In genomic region chr17:14038206-14038605, GRCh38 we compare ENCODE assay signal across 16 cellular contexts. TPM values are rescaled to one million over a fixed set of nuclear protein-coding genes. Genes with fewer than 3 reads are reported as not detected.
DNase-seq lines count a peak whose midpoint lies in the region; TF ChIP-seq lines count a peak whose summit lies in the region.
"Had no signal": no experiment of that assay in that cellular context is flagged by ENCODE, and none has a peak within 500 bp of the region (broad histone marks: within the 10 kb centered on the region; RNA-seq: fewer than 3 reads in every experiment).

No MANE protein-coding gene starts in this region.

- peak overlapping the region; percentile 12 for H3K27ac Mint-ChIP-seq in activated CD4-positive, alpha-beta T cell treated with anti-CD3 and anti-CD28 coated beads, Interleukin-2, amount 10 ng/mL, durations not matched to agents 24 days and 14 days
- H3K27ac Mint-ChIP-seq in nephron progenitor cell: peak overlapping the region; percentile 11

- H3K4me3 Mint-ChIP-seq in activated CD4-positive, alpha-beta T cell treated with anti-CD3 and anti-CD28 coated beads, Interleukin-2, amount 10 ng/mL, durations not matched to agents 24 days and 14 days: no peak overlapping the region
- H3K4me3 Mint-ChIP-seq in nephron progenitor cell: no peak overlapping the region

- H3K4me3 ChIP-seq in cardiac fibroblast (replicated peaks in 1 of 2; ENCODE audit: low read depth in 2 of 2, low read length in 2 of 2) (no peak overlapping the region), adrenal gland (no peak overlapping the region)
- H3K4me3 ChIP-seq: esophagus squamous epithelium, upper lobe of left lung had no signal

- no peaks in the 10 kb centered on the region for H3K4me1 ChIP-seq in adrenal gland (replicated peaks in 1 of 2)
- H3K4me1 ChIP-seq: esophagus squamous epithelium had no signal

- TF ChIP-seq CTCF in cardiac fibroblast (IDR thresholded peaks at IDR 0.05; ENCODE audit: low read depth, low read length) (no peak), nephron progenitor cell (IDR thresholded peaks at IDR 0.05) (no peak), adrenal gland (IDR thresholded peaks at IDR 0.05) (no peak)

- 57 to 75% (median 67%) methylated on average over 1 of the region's 1 CpG for whole genome bisulfite sequencing in adrenal gland, 4 donors

- no peak overlapping the region for H3K27ac ChIP-seq in adrenal gland
- H3K27ac ChIP-seq: esophagus squamous epithelium, upper lobe of left lung had no signal

- intact Hi-C loops in activated CD4-positive, alpha-beta T cell treated with anti-CD3 and anti-CD28 coated beads, Interleukin-2, amount 10 ng/mL, durations not matched to agents 24 days and 14 days (cut with micrococcal nuclease): no loop called here
- intact Hi-C loops in adrenal gland (cut with DNase I): no loop called here

- H3K9me3 ChIP-seq in adrenal gland (replicated peaks in 1 of 3): no peaks in the 10 kb centered on the region
- H3K9me3 ChIP-seq: esophagus squamous epithelium, upper lobe of left lung had no signal

- H3K36me3 ChIP-seq in adrenal gland (replicated peaks in 1 of 2): no peaks in the 10 kb centered on the region

- peaks cover 6% of the 10 kb centered on the region for H3K9me3 Mint-ChIP-seq in activated CD4-positive, alpha-beta T cell treated with anti-CD3 and anti-CD28 coated beads, Interleukin-2, amount 10 ng/mL, durations not matched to agents 24 days and 14 days
- H3K9me3 Mint-ChIP-seq in nephron progenitor cell: peaks cover 4% of the 10 kb centered on the region

- H3K36me3 Mint-ChIP-seq in activated CD4-positive, alpha-beta T cell treated with anti-CD3 and anti-CD28 coated beads, Interleukin-2, amount 10 ng/mL, durations not matched to agents 24 days and 14 days (ENCODE audit: low read depth): peaks cover 60% of the 10 kb centered on the region
- peaks cover 56% of the 10 kb centered on the region for H3K36me3 Mint-ChIP-seq in nephron progenitor cell (ENCODE audit: low read depth)

- DNase-seq in activated CD4-positive, alpha-beta T cell treated with anti-CD3 and anti-CD28 coated beads, Interleukin-2, amount 10 ng/mL, durations not matched to agents 24 days and 14 days: no peak
- DNase-seq in activated CD4-positive, alpha-beta T cell treated with anti-CD3 and anti-CD28 coated beads for 4 hours: no peak
- DNase-seq in M059J (ENCODE audit: low read depth) (peak; percentile 70), cardiac fibroblast (ENCODE audit: low read depth in 2 of 2) (peak; percentile 31 to 67), nephron progenitor cell (no peak), adrenal gland (no peak)
- DNase-seq in activated CD8-positive, alpha-beta memory T cell treated with anti-CD3 and anti-CD28 coated beads for 24 hours: no peak
- DNase-seq in activated CD4-positive, alpha-beta T cell treated with anti-CD3 and anti-CD28 coated beads for 1 hour: no peak
- DNase-seq: ACHN; activated CD4-positive, alpha-beta T cell treated with anti-CD3 and anti-CD28 coated beads, Interleukin-2, amount 50 U/mL, for 1 hour; activated effector memory CD4-positive, alpha-beta T cell treated with Interleukin-2 at 50 U/mL for 16 hours; esophagus squamous epithelium; MM.1S; NCI-H2227 treated with DMSO at 0.1 percent for 48 hours; stimulated activated CD4-positive, alpha-beta T cell treated with anti-CD3 and anti-CD28 coated beads, Interleukin-1b, Interleukin-23, amount 100 ng/mL, for 48 hours; upper lobe of left lung had no signal

- no peaks in the 10 kb centered on the region for H3K27me3 ChIP-seq in adrenal gland
- H3K27me3 ChIP-seq: esophagus squamous epithelium, upper lobe of left lung had no signal

- peaks cover 45% of the 10 kb centered on the region for H3K4me1 Mint-ChIP-seq in activated CD4-positive, alpha-beta T cell treated with anti-CD3 and anti-CD28 coated beads, Interleukin-2, amount 10 ng/mL, durations not matched to agents 24 days and 14 days
- H3K4me1 Mint-ChIP-seq in nephron progenitor cell: peaks cover 5% of the 10 kb centered on the region

- TF ChIP-seq POLR2A in adrenal gland (IDR thresholded peaks at IDR 0.05): no peak

- H3K27me3 Mint-ChIP-seq in activated CD4-positive, alpha-beta T cell treated with anti-CD3 and anti-CD28 coated beads, Interleukin-2, amount 10 ng/mL, durations not matched to agents 24 days and 14 days: no peaks in the 10 kb centered on the region
- peaks cover 3% of the 10 kb centered on the region for H3K27me3 Mint-ChIP-seq in nephron progenitor cell (ENCODE audit: low read depth, poor library complexity)

RNA-seq across cellular contexts. Expression of gene COX10, which starts 31.1 kb away (rescaled TPM):
- 33.5 and 36.1 TPM in 2 replicates for total RNA-seq in activated CD4-positive, alpha-beta T cell treated with anti-CD3 and anti-CD28 coated beads, Interleukin-2, amount 10 ng/mL, durations not matched to agents 24 days and 14 days
- total RNA-seq in M059J (2014; rRNA removed; shearing (Covaris generic)): 18.3 and 28.6 TPM in 2 replicates
- 10 to 100 TPM; 11.0 to 33.9 (median 14.7) TPM for total RNA-seq in adrenal gland
- 10 to 100 TPM in 2 of 3 donors, 1 to 10 TPM in 1; 6.8 to 25.6 (median 10.3) TPM for polyA plus RNA-seq in adrenal gland

Comparison
In these comparisons a context has a peak if more than half of its experiments do, and no peak if none do; other contexts are left out.
1. DNase-seq: peak in M059J (single experiment) and cardiac fibroblast (2 of 2); none in activated CD4-positive, alpha-beta T cell treated with anti-CD3 and anti-CD28 coated beads, Interleukin-2, amount 10 ng/mL, durations not matched to agents 24 days and 14 days (single experiment), activated CD4-positive, alpha-beta T cell treated with anti-CD3 and anti-CD28 coated beads for 4 hours (0 of 2), nephron progenitor cell (single experiment), activated CD8-positive, alpha-beta memory T cell treated with anti-CD3 and anti-CD28 coated beads for 24 hours (single experiment), activated CD4-positive, alpha-beta T cell treated with anti-CD3 and anti-CD28 coated beads for 1 hour (single experiment) and adrenal gland (0 of 7).